Comparison of ENCODE assay signal across 23 cellular contexts in the genomic region with DNA sequence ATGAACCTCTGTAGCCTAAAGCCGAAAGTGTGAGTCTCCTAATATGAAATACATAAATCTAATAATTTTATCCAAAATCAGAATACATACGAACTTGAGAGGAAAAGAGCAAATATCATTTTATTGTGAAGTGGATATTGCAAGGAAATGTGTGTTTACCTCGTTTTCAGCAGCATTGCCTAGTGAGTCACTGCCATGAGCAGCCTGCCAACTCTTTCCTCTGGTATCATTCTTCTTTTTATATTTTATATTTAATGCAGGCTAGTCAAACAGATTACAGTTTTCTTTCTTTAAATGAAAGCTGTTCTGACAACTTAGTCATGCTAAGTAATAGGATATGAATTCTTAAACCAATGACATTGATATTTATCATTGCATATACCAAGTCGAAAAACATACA. TPM values are rescaled to one million over a fixed set of nuclear protein-coding genes. Genes with fewer than 3 reads are reported as not detected.
A peak's percentile ranks its signal among the peaks of the same experiment; 100 is the strongest.
DNase-seq lines count a peak whose midpoint lies in the region; ATAC-seq and TF ChIP-seq lines count a peak whose summit lies in the region.
"Had no signal": no experiment of that assay in that cellular context is flagged by ENCODE, and none has a peak within 500 bp of the region (broad histone marks: within the 10 kb centered on the region; RNA-seq: fewer than 3 reads in every experiment).

No MANE protein-coding gene starts in this region.

- DNase-seq in GM23248 (peak; percentile 72), brain microvascular endothelial cell (peak; percentile 14), fibroblast of pulmonary artery (ENCODE audit: low read depth) (peak; percentile 65), H7 (no peak), germinal center (ENCODE audit: low spot score) (no peak), body of pancreas (no peak)
- DNase-seq: activated CD4-positive, alpha-beta T cell treated with anti-CD3 and anti-CD28 coated beads, Interleukin-2, amount 50 U/mL, for 48 hours; activated naive CD4-positive, alpha-beta T cell treated with anti-CD3 and anti-CD28 coated beads for 36 hours; caudate nucleus; CD4-positive, CD25-positive, alpha-beta regulatory T cell; foreskin melanocyte; KG1; naive B cell; NCI-H1436 treated with DMSO at 0.1 percent for 48 hours; NCI-H774; occipital lobe; RPMI8226; stimulated activated CD4-positive, alpha-beta T cell treated with anti-CD3 and anti-CD28 coated beads, Interleukin-1b, Interleukin-23, amount 100 ng/mL, for 48 hours; T-helper 1 cell; upper lobe of left lung had no signal

- H3K9me2 ChIP-seq in GM23248 (ENCODE audit: insufficient read depth), result no peaks in the 10 kb centered on the region

- H3K4me2 ChIP-seq in GM23248 (ENCODE audit: unreplicated experiment) (no peak overlapping the region), skeletal muscle satellite cell (ENCODE audit: low read length) (peak overlapping the region; percentile 4)
- H3K4me2 ChIP-seq: smooth muscle cell had no signal

- H3K36me3 ChIP-seq in GM23248 (ENCODE audit: low read depth), result no peaks in the 10 kb centered on the region
- H3K36me3 ChIP-seq in brain microvascular endothelial cell (replicated peaks), result no peaks in the 10 kb centered on the region
- H3K36me3 ChIP-seq in skeletal muscle satellite cell (ENCODE audit: insufficient read depth, low read length), result no peaks in the 10 kb centered on the region
- H3K36me3 ChIP-seq in H7 (replicated peaks; ENCODE audit: control insufficient read depth, insufficient read depth, low read length), result no peaks in the 10 kb centered on the region
- H3K36me3 ChIP-seq in body of pancreas (replicated peaks in 1 of 2; ENCODE audit: insufficient read depth in 1 of 2, low read depth in 2 of 2), result no peaks in the 10 kb centered on the region
- H3K36me3 ChIP-seq: upper lobe of left lung had no signal

- peaks cover 22% of the 10 kb centered on the region for H3K4me1 ChIP-seq in GM23248 (ENCODE audit: insufficient read depth)
- H3K4me1 ChIP-seq in skeletal muscle satellite cell (ENCODE audit: control insufficient read depth, insufficient read depth, low read length), result peaks cover 32% of the 10 kb centered on the region
- no peaks in the 10 kb centered on the region for H3K4me1 ChIP-seq in body of pancreas

- intact Hi-C loops in body of pancreas (cut with DNase I), result no loop called here

- peaks cover 3% of the 10 kb centered on the region; the same call in 1 of the 2 replicates for H3F3A ChIP-seq in GM23248 (ENCODE audit: insufficient read depth)

- H3K27ac ChIP-seq in GM23248 (no peak overlapping the region), brain microvascular endothelial cell (no peak overlapping the region), body of pancreas (no peak overlapping the region)
- H3K27ac ChIP-seq: upper lobe of left lung had no signal

- TF ChIP-seq CTCF in brain microvascular endothelial cell (IDR thresholded peaks at IDR 0.05; ENCODE audit: low read depth, low read length, missing control alignments) (no peak), fibroblast of pulmonary artery (IDR thresholded peaks at IDR 0.05; ENCODE audit: low read length, missing control alignments) (no peak), body of pancreas (IDR thresholded peaks at IDR 0.05) (no peak)

- no peak for ATAC-seq in body of pancreas
- ATAC-seq: activated CD4-positive, CD25-positive, alpha-beta regulatory T cell treated with anti-CD3 and anti-CD28 coated beads, Interleukin-2, amount 50 U/mL, for 24 hours had no signal

- TF ChIP-seq POLR2A in body of pancreas (IDR thresholded peaks at IDR 0.05), result no peak

- no peak overlapping the region for H3K4me3 ChIP-seq in GM23248
- H3K4me3 ChIP-seq in brain microvascular endothelial cell (ENCODE audit: low read depth, low read length), result no peak overlapping the region
- no peak overlapping the region for H3K4me3 ChIP-seq in fibroblast of pulmonary artery (replicated peaks; ENCODE audit: low read depth, low read length)
- no peak overlapping the region for H3K4me3 ChIP-seq in skeletal muscle satellite cell (ENCODE audit: low read length)
- H3K4me3 ChIP-seq in H7 (ENCODE audit: insufficient read depth, low read depth, low read length), result no peak overlapping the region
- no peak overlapping the region for H3K4me3 ChIP-seq in body of pancreas
- H3K4me3 ChIP-seq: smooth muscle cell, upper lobe of left lung had no signal

- H4K20me1 ChIP-seq in GM23248 (ENCODE audit: insufficient read depth), result no peaks in the 10 kb centered on the region

- H3K27me3 ChIP-seq in GM23248 (replicated peaks; ENCODE audit: insufficient read depth) (no peaks in the 10 kb centered on the region), brain microvascular endothelial cell (replicated peaks) (no peaks in the 10 kb centered on the region), skeletal muscle satellite cell (ENCODE audit: control insufficient read depth, insufficient read depth, low read length) (no peaks in the 10 kb centered on the region), H7 (ENCODE audit: control insufficient read depth, insufficient read depth, low read length) (no peaks in the 10 kb centered on the region), body of pancreas (no peaks in the 10 kb centered on the region)
- H3K27me3 ChIP-seq: upper lobe of left lung had no signal

- H3K9ac ChIP-seq in GM23248 (no peak overlapping the region), skeletal muscle satellite cell (ENCODE audit: low read depth, low read length) (peak overlapping the region; percentile 30)

- no peaks in the 10 kb centered on the region for H3K79me2 ChIP-seq in GM23248 (ENCODE audit: insufficient read depth)

- no peak overlapping the region for H2AFZ ChIP-seq in GM23248

- in situ Hi-C loops in GM23248 (cut with MboI), result no loop called here
- in situ Hi-C loops in brain microvascular endothelial cell (cut with HindIII; ENCODE audit: low pct_ligation_motif_present, low sequenced_read_pairs), result no loop called here

- WGBS in GM23248 (ENCODE audit: low coverage in 1 of 2, low lambda C conversion rate in 2 of 2, missing lambda C conversion rate in 2 of 2), 2 experiments, result 49 to 52% methylated on average over 4 of the region's 4 CpGs
- WGBS in body of pancreas, 2 donors, result 50 to 53% methylated on average over 4 of the region's 4 CpGs

- H3K9me3 ChIP-seq in GM23248 (ENCODE audit: low read depth) (no peaks in the 10 kb centered on the region), skeletal muscle satellite cell (replicated peaks; ENCODE audit: low read length) (no peaks in the 10 kb centered on the region), body of pancreas (no peaks in the 10 kb centered on the region)
- H3K9me3 ChIP-seq: upper lobe of left lung had no signal

RNA-seq across cellular contexts. Expression of gene EDNRB, which starts 44.2 kb away (rescaled TPM):
- 0.32 TPM in 1 of 2 replicates, not detected in the other for total RNA-seq in GM23248 (2014; rRNA removed; shearing (Covaris generic))
- polyA plus RNA-seq in GM23248 (2016; fragmentation: Nextera tagmentation; extraction: Ambion mirVana), result 0.11 and 0.42 TPM in 2 replicates
- total RNA-seq in skeletal muscle satellite cell (2012; rRNA removed), result 6.3 and 12.9 TPM in 2 replicates
- 32.9 and 33.1 TPM in 2 replicates for total RNA-seq in H7 (2014; rRNA removed; shearing (Covaris generic))
- total RNA-seq in body of pancreas, result 10 to 100 TPM; 23.1 to 28.7 TPM
- total RNA-seq: activated naive CD4-positive, alpha-beta T cell treated with anti-CD3 and anti-CD28 coated beads for 36 hours; CD4-positive, CD25-positive, alpha-beta regulatory T cell had no signal
- polyA plus RNA-seq: CD4-positive, CD25-positive, alpha-beta regulatory T cell had no signal

Comparison
In these comparisons a context has a peak if more than half of its experiments do, and no peak if none do; other contexts are left out.
1. DNase-seq: peak in GM23248 (single experiment), brain microvascular endothelial cell (single experiment) and fibroblast of pulmonary artery (single experiment); none in H7 (single experiment), germinal center (single experiment) and body of pancreas (0 of 4).
2. RNA of gene EDNRB, which starts 44.2 kb away (total RNA-seq): 32.9 to 33.1 TPM in H7 and 23.1 to 28.7 TPM in body of pancreas; 0.32 TPM in GM23248; every median in the first group is over 10 times any median in the second.